Comparison of ENCODE assay signal across 26 cellular contexts in genomic region chr6:124973780-124974179, GRCh38.
"Had no signal": no experiment of that assay in that cellular context is flagged by ENCODE, and none has a peak within 500 bp of the region (broad histone marks: within the 10 kb centered on the region; RNA-seq: fewer than 3 reads in every experiment).

No MANE protein-coding gene starts in this region.

- H3K27me3 ChIP-seq: left lung, neural progenitor cell, neutrophil, spleen, tibial nerve, upper lobe of right lung had no signal

- H3K36me3 Mint-ChIP-seq: natural killer cell; stimulated activated memory B cell treated with anti-CD40 and anti-IgM and Interleukin-4, amounts not matched to agents 10 μg/mL and 1 μg/mL and 100 μg/mL, for 72 hours had no signal

- H3K27ac Mint-ChIP-seq: immature natural killer cell; natural killer cell; neural progenitor cell; progenitor cell of endocrine pancreas; stimulated activated memory B cell treated with anti-CD40 and anti-IgM and Interleukin-4, amounts not matched to agents 10 μg/mL and 1 μg/mL and 100 μg/mL, for 72 hours; stimulated activated naive CD8-positive, alpha-beta T cell treated with anti-CD3 and anti-CD28 coated beads, Interleukin-15, amount 100 ng/mL, for 72 hours had no signal

- H3K9me3 ChIP-seq: neutrophil, upper lobe of right lung had no signal

- H3K27me3 Mint-ChIP-seq: naive B cell; progenitor cell of endocrine pancreas; stimulated activated memory B cell treated with anti-CD40 and anti-IgM and Interleukin-4, amounts not matched to agents 10 μg/mL and 1 μg/mL and 100 μg/mL, for 72 hours had no signal

- H3K9me3 Mint-ChIP-seq: immature natural killer cell, natural killer cell had no signal

- H3K4me2 ChIP-seq: neural progenitor cell had no signal

- H2AFZ ChIP-seq: neural progenitor cell had no signal

- H3K4me1 Mint-ChIP-seq: immature natural killer cell; naive B cell; natural killer cell; stimulated activated memory B cell treated with anti-CD40 and anti-IgM and Interleukin-4, amounts not matched to agents 10 μg/mL and 1 μg/mL and 100 μg/mL, for 72 hours; stimulated activated naive CD8-positive, alpha-beta T cell treated with anti-CD3 and anti-CD28 coated beads, Interleukin-15, amount 100 ng/mL, for 72 hours had no signal

- H3K4me1 ChIP-seq: left lung, spleen, upper lobe of right lung had no signal

- H3K4me3 ChIP-seq: left lung, neural progenitor cell, spleen, tibial nerve, upper lobe of right lung had no signal

- DNase-seq: head of caudate nucleus; hypothalamus; immature natural killer cell; kidney; left colon; mesenchymal stem cell; naive B cell; natural killer cell; nephron progenitor cell; occipital lobe; retina; right cardiac atrium; small intestine; spleen; stimulated activated CD4-positive, alpha-beta T cell treated with anti-CD3 and anti-CD28 coated beads, Interleukin-4, amount 100 ng/mL, for 4 hours; stimulated activated CD8-positive, alpha-beta memory T cell treated with anti-CD3 and anti-CD28 coated beads, Interleukin-4, amount 100 ng/mL, for 48 hours; stimulated activated naive CD4-positive, alpha-beta T cell treated with Interleukin-2 at 50 U/mL for 16 hours; stimulated activated naive CD8-positive, alpha-beta T cell treated with anti-CD3 and anti-CD28 coated beads, Interleukin-15, amount 100 ng/mL, for 72 hours; substantia nigra; upper lobe of right lung had no signal

- H3K4me3 Mint-ChIP-seq: immature natural killer cell; naive B cell; natural killer cell; nephron progenitor cell; neural progenitor cell; stimulated activated memory B cell treated with anti-CD40 and anti-IgM and Interleukin-4, amounts not matched to agents 10 μg/mL and 1 μg/mL and 100 μg/mL, for 72 hours; stimulated activated naive CD8-positive, alpha-beta T cell treated with anti-CD3 and anti-CD28 coated beads, Interleukin-15, amount 100 ng/mL, for 72 hours had no signal

- H3K27ac ChIP-seq: left lung, neural progenitor cell, neutrophil, spleen, tibial nerve, upper lobe of right lung had no signal

- H3K9ac ChIP-seq: neural progenitor cell had no signal
